ENCODE assay signal across 8 cellular contexts in genomic region chr1:202539166-202539574, GRCh38.
DNase-seq lines count a peak whose midpoint lies in the region; ATAC-seq, FAIRE-seq and TF ChIP-seq lines count a peak whose summit lies in the region.
"Not testable (repeated sequence)": the region's sequence is repeated elsewhere in the genome, so short reads cannot be mapped to it uniquely, and the experiment has no call there.

No MANE protein-coding gene starts in this region.

- TF ChIP-seq CTCF in heart right ventricle (IDR thresholded peaks at IDR 0.05) = not testable (repeated sequence)

- not testable (repeated sequence) for H3K9me3 ChIP-seq in MG63; adipocyte (ENCODE audit: control insufficient read depth, low read length); heart right ventricle

- not testable (repeated sequence) for H3K36me3 ChIP-seq in MG63; adipocyte (ENCODE audit: control insufficient read depth, insufficient read depth, low read length, severe bottlenecking); heart right ventricle

- peak in 6 of 8 donors; percentile 38 to 67 (median 61) for ATAC-seq in heart right ventricle

- H3K9ac ChIP-seq in adipocyte (ENCODE audit: low read length) = peak overlapping the region; percentile 47

- peak; percentile 82 for FAIRE-seq in endometrium (lab: Jason Lieb, UNC)

- WGBS in heart right ventricle, 2 donors = 9 to 19% methylated on average over 5 of the region's 5 CpGs

- intact Hi-C loops in heart right ventricle (cut with DNase I) = not testable (repeated sequence)

- not testable (repeated sequence) for H3K27me3 ChIP-seq in MG63; adipocyte (replicated peaks; ENCODE audit: control insufficient read depth, insufficient read depth, low read length); heart right ventricle

- DNase-seq in Daoy (ENCODE audit: low read depth) = peak; percentile 48
- peak; percentile 72 for DNase-seq in MG63
- DNase-seq in adipocyte (ENCODE audit: low read depth) = peak; percentile 83
- DNase-seq in heart right ventricle = peak in 1 of 2 donors; percentile 58
- DNase-seq in lung microvascular endothelial cell (ENCODE audit: low read depth in 2 of 2) = peak; percentile 18 to 56
- DNase-seq in renal cortical epithelial cell (ENCODE audit: low read depth) = peak; percentile 67
- peak; percentile 69 for DNase-seq in ureter (ENCODE audit: low spot score)

- peak overlapping the region in 9 of 10 donors; percentile 45 to 82 (median 77) for H3K27ac ChIP-seq in heart right ventricle

- H3K4me1 ChIP-seq in adipocyte (ENCODE audit: control insufficient read depth, insufficient read depth, low read length) (peaks cover 35% of the 10 kb centered on the region), heart right ventricle (peaks cover 3 to 55% (median 26%) of the 10 kb centered on the region in 9 donors)

- not testable (repeated sequence) for H3K4me3 ChIP-seq in MG63
- peak overlapping the region; percentile 67 for H3K4me3 ChIP-seq in adipocyte (ENCODE audit: low read length)
- H3K4me3 ChIP-seq in heart right ventricle = peak overlapping the region in 9 of 10 donors; percentile 19 to 50 (median 43)
